ENCODE assay signal across 1 cellular context in the genomic region with DNA sequence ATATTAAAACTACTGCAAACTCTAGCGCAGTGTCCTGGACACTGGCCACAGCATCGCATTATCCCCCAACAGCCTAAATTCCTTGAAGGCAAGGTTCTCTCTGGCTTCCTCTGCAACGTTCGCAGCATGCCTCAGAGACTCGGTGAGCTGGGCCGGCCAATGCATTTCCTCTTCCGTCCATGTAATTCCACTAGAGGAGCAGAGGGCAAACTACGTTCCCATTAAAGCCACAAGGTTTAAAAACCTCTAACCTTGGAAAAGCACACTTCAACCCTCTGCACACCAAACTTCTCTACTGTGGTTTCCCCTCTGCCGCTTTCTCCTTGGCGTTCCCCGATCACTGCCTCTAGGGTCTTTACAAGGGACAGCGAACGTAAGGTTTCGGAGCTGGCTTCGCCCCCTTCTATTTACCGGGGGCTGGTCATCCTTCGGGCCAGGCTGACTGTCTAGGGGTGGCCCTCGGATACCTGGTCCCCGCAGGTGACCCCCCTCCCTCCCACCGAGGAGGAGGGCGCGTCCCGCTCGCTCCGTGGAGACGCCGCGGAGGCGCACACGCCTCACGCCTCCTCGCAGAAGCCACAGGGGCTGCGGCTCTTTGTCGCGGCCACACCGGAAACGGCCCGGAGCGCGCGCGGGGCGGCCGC.
TF ChIP-seq lines count a peak whose summit lies in the region.

No MANE protein-coding gene starts in this region.

TF ChIP-seq in HepG2, 621 proteins besides CTCF, POLR2A, EP300 and RAD21 (continued from another document and continues in another):
- TF ChIP-seq, protein P1, sequence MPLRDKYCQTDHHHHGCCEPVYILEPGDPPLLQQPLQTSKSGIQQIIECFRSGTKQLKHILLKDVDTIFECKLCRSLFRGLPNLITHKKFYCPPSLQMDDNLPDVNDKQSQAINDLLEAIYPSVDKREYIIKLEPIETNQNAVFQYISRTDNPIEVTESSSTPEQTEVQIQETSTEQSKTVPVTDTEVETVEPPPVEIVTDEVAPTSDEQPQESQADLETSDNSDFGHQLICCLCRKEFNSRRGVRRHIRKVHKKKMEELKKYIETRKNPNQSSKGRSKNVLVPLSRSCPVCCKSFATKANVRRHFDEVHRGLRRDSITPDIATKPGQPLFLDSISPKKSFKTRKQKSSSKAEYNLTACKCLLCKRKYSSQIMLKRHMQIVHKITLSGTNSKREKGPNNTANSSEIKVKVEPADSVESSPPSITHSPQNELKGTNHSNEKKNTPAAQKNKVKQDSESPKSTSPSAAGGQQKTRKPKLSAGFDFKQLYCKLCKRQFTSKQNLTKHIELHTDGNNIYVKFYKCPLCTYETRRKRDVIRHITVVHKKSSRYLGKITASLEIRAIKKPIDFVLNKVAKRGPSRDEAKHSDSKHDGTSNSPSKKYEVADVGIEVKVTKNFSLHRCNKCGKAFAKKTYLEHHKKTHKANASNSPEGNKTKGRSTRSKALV (CRISPR knock-in tag; IDR thresholded peaks at IDR 0.05), result peak; percentile 78
- peak; percentile 68 for TF ChIP-seq YEATS4 (CRISPR knock-in tag; IDR thresholded peaks at IDR 0.05; ENCODE audit: borderline replicate concordance)
- TF ChIP-seq, protein P2, sequence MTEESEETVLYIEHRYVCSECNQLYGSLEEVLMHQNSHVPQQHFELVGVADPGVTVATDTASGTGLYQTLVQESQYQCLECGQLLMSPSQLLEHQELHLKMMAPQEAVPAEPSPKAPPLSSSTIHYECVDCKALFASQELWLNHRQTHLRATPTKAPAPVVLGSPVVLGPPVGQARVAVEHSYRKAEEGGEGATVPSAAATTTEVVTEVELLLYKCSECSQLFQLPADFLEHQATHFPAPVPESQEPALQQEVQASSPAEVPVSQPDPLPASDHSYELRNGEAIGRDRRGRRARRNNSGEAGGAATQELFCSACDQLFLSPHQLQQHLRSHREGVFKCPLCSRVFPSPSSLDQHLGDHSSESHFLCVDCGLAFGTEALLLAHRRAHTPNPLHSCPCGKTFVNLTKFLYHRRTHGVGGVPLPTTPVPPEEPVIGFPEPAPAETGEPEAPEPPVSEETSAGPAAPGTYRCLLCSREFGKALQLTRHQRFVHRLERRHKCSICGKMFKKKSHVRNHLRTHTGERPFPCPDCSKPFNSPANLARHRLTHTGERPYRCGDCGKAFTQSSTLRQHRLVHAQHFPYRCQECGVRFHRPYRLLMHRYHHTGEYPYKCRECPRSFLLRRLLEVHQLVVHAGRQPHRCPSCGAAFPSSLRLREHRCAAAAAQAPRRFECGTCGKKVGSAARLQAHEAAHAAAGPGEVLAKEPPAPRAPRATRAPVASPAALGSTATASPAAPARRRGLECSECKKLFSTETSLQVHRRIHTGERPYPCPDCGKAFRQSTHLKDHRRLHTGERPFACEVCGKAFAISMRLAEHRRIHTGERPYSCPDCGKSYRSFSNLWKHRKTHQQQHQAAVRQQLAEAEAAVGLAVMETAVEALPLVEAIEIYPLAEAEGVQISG (CRISPR knock-in tag; IDR thresholded peaks at IDR 0.05), result peak; percentile 61; the same call in 1 of the 2 replicates
- TF ChIP-seq ASH2L (IDR thresholded peaks at IDR 0.05; ENCODE audit: insufficient read length, low read depth, low read length), result peak; percentile 35
- peak; percentile 85 for TF ChIP-seq TAF1 (CRISPR knock-in tag; IDR thresholded peaks at IDR 0.05)
- TF ChIP-seq, protein P3, sequence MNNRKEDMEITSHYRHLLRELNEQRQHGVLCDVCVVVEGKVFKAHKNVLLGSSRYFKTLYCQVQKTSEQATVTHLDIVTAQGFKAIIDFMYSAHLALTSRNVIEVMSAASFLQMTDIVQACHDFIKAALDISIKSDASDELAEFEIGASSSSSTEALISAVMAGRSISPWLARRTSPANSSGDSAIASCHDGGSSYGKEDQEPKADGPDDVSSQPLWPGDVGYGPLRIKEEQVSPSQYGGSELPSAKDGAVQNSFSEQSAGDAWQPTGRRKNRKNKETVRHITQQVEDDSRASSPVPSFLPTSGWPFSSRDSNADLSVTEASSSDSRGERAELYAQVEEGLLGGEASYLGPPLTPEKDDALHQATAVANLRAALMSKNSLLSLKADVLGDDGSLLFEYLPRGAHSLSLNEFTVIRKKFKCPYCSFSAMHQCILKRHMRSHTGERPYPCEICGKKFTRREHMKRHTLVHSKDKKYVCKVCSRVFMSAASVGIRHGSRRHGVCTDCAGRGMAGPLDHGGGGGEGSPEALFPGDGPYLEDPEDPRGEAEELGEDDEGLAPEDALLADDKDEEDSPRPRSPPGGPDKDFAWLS (CRISPR knock-in tag; IDR thresholded peaks at IDR 0.05; ENCODE audit: borderline replicate concordance), result 0 out of 2 replicates have a peak, but pooled peaks have one; percentile 56
- peak; percentile 11; the same call in 1 of the 2 replicates for TF ChIP-seq HNF4G (IDR thresholded peaks at IDR 0.05; ENCODE audit: borderline replicate concordance, low read depth, low read length)
- no peak for TF ChIP-seq HNF4G (CRISPR knock-in tag; IDR thresholded peaks at IDR 0.05; ENCODE audit: borderline replicate concordance, low read depth)
- TF ChIP-seq KIAA2018 (CRISPR knock-in tag; IDR thresholded peaks at IDR 0.05; ENCODE audit: borderline replicate concordance), result no peak
- no peak for TF ChIP-seq NONO (IDR thresholded peaks at IDR 0.05)
- TF ChIP-seq NONO (CRISPR knock-in tag; conservative IDR thresholded peaks at IDR 0.05), result peak; percentile 49; the same call in 1 of the 2 replicates
- peak; percentile 36 for TF ChIP-seq TEAD3 (CRISPR knock-in tag; optimal IDR thresholded peaks at IDR 0.05; ENCODE audit: borderline replicate concordance)
- peak; percentile 65 for TF ChIP-seq KDM5B (CRISPR knock-in tag; IDR thresholded peaks at IDR 0.05; ENCODE audit: borderline replicate concordance)
- TF ChIP-seq TOE1 (CRISPR knock-in tag; IDR thresholded peaks at IDR 0.05), result no peak
- TF ChIP-seq FOXA3 (CRISPR knock-in tag; IDR thresholded peaks at IDR 0.05), result peak; percentile 22; the same call in 1 of the 2 replicates
- TF ChIP-seq HOXA3 (CRISPR knock-in tag; IDR thresholded peaks at IDR 0.05), result peak; percentile 53; the same call in 1 of the 2 replicates
- 0 out of 2 replicates have a peak, but pooled peaks have one; percentile 15 for TF ChIP-seq ZNF367 (CRISPR knock-in tag; IDR thresholded peaks at IDR 0.05; ENCODE audit: borderline replicate concordance)
- no peak for TF ChIP-seq NR3C1 (CRISPR knock-in tag; IDR thresholded peaks at IDR 0.05)
- peak; percentile 39; the same call in 1 of the 2 replicates for TF ChIP-seq POGZ (CRISPR knock-in tag; IDR thresholded peaks at IDR 0.05)
- peak; percentile 20; the same call in 1 of the 2 replicates for TF ChIP-seq THAP9 (CRISPR knock-in tag; IDR thresholded peaks at IDR 0.05; ENCODE audit: borderline replicate concordance)
- TF ChIP-seq, protein P4, sequence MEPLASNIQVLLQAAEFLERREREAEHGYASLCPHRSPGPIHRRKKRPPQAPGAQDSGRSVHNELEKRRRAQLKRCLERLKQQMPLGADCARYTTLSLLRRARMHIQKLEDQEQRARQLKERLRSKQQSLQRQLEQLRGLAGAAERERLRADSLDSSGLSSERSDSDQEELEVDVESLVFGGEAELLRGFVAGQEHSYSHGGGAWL (CRISPR knock-in tag; IDR thresholded peaks at IDR 0.05), result 0 out of 2 replicates have a peak, but pooled peaks have one; percentile 49
- TF ChIP-seq XRCC5 (optimal IDR thresholded peaks at IDR 0.05; ENCODE audit: low read length), result no peak
- 0 out of 2 replicates have a peak, but pooled peaks have one; percentile 78 for TF ChIP-seq ZNF484 (CRISPR knock-in tag; IDR thresholded peaks at IDR 0.05; ENCODE audit: borderline replicate concordance, low read depth)
- TF ChIP-seq ZBTB42 (CRISPR knock-in tag; IDR thresholded peaks at IDR 0.05), result 0 out of 2 replicates have a peak, but pooled peaks have one; percentile 16
- 0 out of 2 replicates have a peak, but pooled peaks have one; percentile 51 for TF ChIP-seq KLF15 (CRISPR knock-in tag; IDR thresholded peaks at IDR 0.05; ENCODE audit: borderline replicate concordance)
- peak in 1 of 2 experiments; percentile 82; a peak in 1 of 4 replicates for TF ChIP-seq KLF16 (CRISPR knock-in tag; IDR thresholded peaks at IDR 0.05)
- TF ChIP-seq ELF4 (CRISPR knock-in tag; IDR thresholded peaks at IDR 0.05; ENCODE audit: borderline replicate concordance), result 0 out of 2 replicates have a peak, but pooled peaks have one; percentile 23
- peak; percentile 48; the same call in 1 of the 2 replicates for TF ChIP-seq ZNF335 (CRISPR knock-in tag; IDR thresholded peaks at IDR 0.05)
- peak; percentile 44; the same call in 1 of the 2 replicates for TF ChIP-seq BCL6 (CRISPR knock-in tag; IDR thresholded peaks at IDR 0.05)
- TF ChIP-seq GFI1 (CRISPR knock-in tag; IDR thresholded peaks at IDR 0.05; ENCODE audit: borderline replicate concordance), result no peak
